ENCODE assay signal across 19 cellular contexts in the genomic region with DNA sequence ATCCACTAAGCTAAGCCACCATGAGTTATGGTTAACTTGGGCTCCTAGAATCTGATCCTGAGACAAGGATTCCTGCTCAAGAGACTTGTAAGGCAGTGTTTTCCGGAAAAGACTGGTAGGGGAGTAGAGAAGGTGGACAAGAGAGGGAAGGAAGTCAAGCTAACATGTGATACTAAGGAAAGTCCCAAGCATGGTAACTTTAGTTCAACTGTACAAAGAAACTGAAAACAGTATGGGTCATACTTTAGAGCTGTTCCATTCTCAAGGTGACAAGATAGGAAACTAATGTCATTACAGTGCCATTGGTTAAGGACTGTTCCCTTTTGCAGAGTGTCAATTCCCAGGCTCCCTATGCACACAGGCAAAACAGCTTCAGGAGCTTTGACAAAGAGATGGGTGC. TPM values are rescaled to one million over a fixed set of nuclear protein-coding genes. Genes with fewer than 3 reads are reported as not detected.
DNase-seq lines count a peak whose midpoint lies in the region; ATAC-seq and FAIRE-seq lines count a peak whose summit lies in the region.
"Had no signal": no experiment of that assay in that cellular context is flagged by ENCODE, and none has a peak within 500 bp of the region (broad histone marks: within the 10 kb centered on the region; RNA-seq: fewer than 3 reads in every experiment).

No MANE protein-coding gene starts in this region.

- H3K27me3 ChIP-seq in small intestine (ENCODE audit: control insufficient read depth in 2 of 2, insufficient read depth in 2 of 2, low read length in 2 of 2): peaks cover 0 to 11% of the 10 kb centered on the region in 2 donors

- peak; percentile 69 for ATAC-seq in GM19025 (IDR thresholded peaks at IDR 0.05; ENCODE audit: low read depth, unreplicated experiment)
- peak; percentile 70 for ATAC-seq in HG02623 (IDR thresholded peaks at IDR 0.05; ENCODE audit: unreplicated experiment)
- ATAC-seq in HG03469 (IDR thresholded peaks at IDR 0.05; ENCODE audit: unreplicated experiment): peak; percentile 44
- ATAC-seq: gastroesophageal sphincter had no signal

- DNase-seq in small intestine (no peak), glomerular visceral epithelial cell (ENCODE audit: extremely low spot score) (no peak), T1000 (lab: John Stamatoyannopoulos, UW) (no peak), DMS 273 treated with DMSO at 0.1 percent for 48 hours (lab: John Stamatoyannopoulos, UW) (no peak), foreskin melanocyte (no peak)
- DNase-seq: activated CD4-positive, alpha-beta T cell treated with anti-CD3 and anti-CD28 coated beads, Interleukin-2, amount 50 U/mL, for 1 hour; activated naive CD4-positive, alpha-beta T cell; anterior cingulate cortex; COR-L47; KG1; mesendoderm; NCI-H510A; stomach; SW 1271; upper lobe of left lung had no signal

- no peaks in the 10 kb centered on the region for H3K36me3 ChIP-seq in small intestine (ENCODE audit: control insufficient read depth in 2 of 2, insufficient read depth in 2 of 2, low read length in 2 of 2)
- H3K36me3 ChIP-seq: gastroesophageal sphincter, stomach, upper lobe of left lung had no signal

- no peak for FAIRE-seq in small intestine (lab: Jason Lieb, UNC)

- H3K27ac ChIP-seq in small intestine (ENCODE audit: low read depth in 1 of 2, low read length in 1 of 2): peak overlapping the region; percentile 56 to 80
- H3K27ac ChIP-seq: gastroesophageal sphincter, stomach, upper lobe of left lung had no signal

- 83 to 93% (median 89%) methylated on average over 1 of the region's 1 CpG for WGBS in small intestine, 3 donors

- peaks cover 2 to 8% of the 10 kb centered on the region in 2 donors for H3K4me1 ChIP-seq in small intestine (ENCODE audit: control insufficient read depth in 2 of 2, insufficient read depth in 1 of 2, low read depth in 1 of 2, low read length in 1 of 2)

- no peaks in the 10 kb centered on the region for H3K9me3 ChIP-seq in small intestine (ENCODE audit: control insufficient read depth, low read depth)
- H3K9me3 ChIP-seq: gastroesophageal sphincter, stomach, upper lobe of left lung had no signal

- no peak overlapping the region for H3K4me3 ChIP-seq in small intestine (ENCODE audit: low read depth in 1 of 2, low read length in 2 of 2)
- H3K4me3 ChIP-seq: gastroesophageal sphincter, stomach, upper lobe of left lung had no signal

RNA-seq across cellular contexts. Expression of a gene that starts 5.8 kb away (rescaled TPM):
- polyA plus RNA-seq in small intestine: 100 to 1,000 TPM in 2 of 3 donors, 10 to 100 TPM in 1; 45.0 to 185 (median 133) TPM
